Comparison of ENCODE assay signal across 29 cellular contexts in the genomic region with DNA sequence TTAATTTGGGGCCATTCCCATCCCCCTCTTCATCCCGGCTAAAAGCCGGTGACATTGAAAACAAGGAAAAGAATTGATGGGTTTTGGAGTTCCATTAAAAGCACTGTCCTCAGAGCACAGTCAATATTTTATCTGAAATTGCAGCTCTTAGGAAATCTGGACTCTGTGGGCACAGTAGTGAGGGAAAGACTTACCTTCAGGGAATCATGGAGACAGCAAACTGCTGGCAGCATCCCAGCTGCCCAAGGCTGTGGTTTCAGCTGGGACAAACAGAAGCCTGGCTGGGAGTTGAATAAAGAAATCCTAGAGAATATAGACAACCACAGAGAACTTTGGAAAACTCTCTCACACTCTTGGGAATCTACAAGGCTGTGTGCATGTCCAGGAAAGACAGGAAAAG.
"Had no signal": no experiment of that assay in that cellular context is flagged by ENCODE, and none has a peak within 500 bp of the region (broad histone marks: within the 10 kb centered on the region; RNA-seq: fewer than 3 reads in every experiment).

No MANE protein-coding gene starts in this region.

- ATAC-seq: activated CD4-positive, alpha-beta T cell treated with anti-CD3 and anti-CD28 coated beads for 36 hours; activated CD8-positive, alpha-beta memory T cell treated with anti-CD3 and anti-CD28 coated beads, Interleukin-2, amount 10 ng/mL, durations not matched to agents 7 days and 5 days; activated CD8-positive, alpha-beta T cell treated with anti-CD3 and anti-CD28 coated beads, Interleukin-2, amount 10 ng/mL, durations not matched to agents 7 days and 5 days; activated naive CD8-positive, alpha-beta T cell treated with anti-CD3 and anti-CD28 coated beads, Interleukin-2, amount 50 U/mL, for 24 hours; foreskin keratinocyte; gastrocnemius medialis; heart right ventricle had no signal

- DNase-seq: activated CD4-positive, alpha-beta memory T cell treated with anti-CD3 and anti-CD28 coated beads for 36 hours; activated CD4-positive, alpha-beta T cell treated with anti-CD3 and anti-CD28 coated beads for 36 hours; activated CD4-positive, CD25-positive, alpha-beta regulatory T cell; activated CD4-positive, CD25-positive, alpha-beta regulatory T cell treated with anti-CD3 and anti-CD28 coated beads, Interleukin-2, amount 50 U/mL, for 72 hours; activated CD8-positive, alpha-beta memory T cell treated with anti-CD3 and anti-CD28 coated beads, Interleukin-2, amount 10 ng/mL, durations not matched to agents 7 days and 5 days; activated CD8-positive, alpha-beta memory T cell treated with anti-CD3 and anti-CD28 coated beads, Interleukin-2, amount 50 U/mL, for 4 hours; activated CD8-positive, alpha-beta T cell treated with anti-CD3 and anti-CD28 coated beads, Interleukin-2, amount 10 ng/mL, durations not matched to agents 7 days and 5 days; activated effector memory CD4-positive, alpha-beta T cell treated with anti-CD3 and anti-CD28 coated beads, Interleukin-2, amount 50 U/mL, for 16 hours; activated naive CD4-positive, alpha-beta T cell treated with anti-CD3 and anti-CD28 coated beads for 36 hours; activated naive CD8-positive, alpha-beta T cell treated with anti-CD3 and anti-CD28 coated beads for 36 hours; activated naive CD8-positive, alpha-beta T cell treated with anti-CD3 and anti-CD28 coated beads, Interleukin-2, amount 50 U/mL, for 24 hours; activated T-cell treated with anti-CD3 and anti-CD28 coated beads, Interleukin-2, amount 50 U/mL, for 1 hour; activated T-cell treated with anti-CD3 and anti-CD28 coated beads, Interleukin-2, amount 50 U/mL, for 48 hours; adrenal gland; amygdala; aorta; brain microvascular endothelial cell; caudate nucleus; cortex of kidney; dermis blood vessel endothelial cell; effector CD4-positive, alpha-beta T cell; erythroblast; foreskin keratinocyte; gastrocnemius medialis; glutamatergic neuron; heart right ventricle; T-helper 2 cell had no signal

- H3K9me3 ChIP-seq: adrenal gland had no signal

- H3K27ac ChIP-seq: adrenal gland, brain microvascular endothelial cell, esophagus muscularis mucosa, foreskin keratinocyte, gastrocnemius medialis, heart right ventricle had no signal

- H3K4me3 ChIP-seq: adrenal gland, esophagus muscularis mucosa, gastrocnemius medialis, heart right ventricle had no signal

- H3K4me1 ChIP-seq: adrenal gland, esophagus muscularis mucosa, foreskin keratinocyte, gastrocnemius medialis, heart right ventricle had no signal

- H3K27me3 ChIP-seq: adrenal gland, brain microvascular endothelial cell, esophagus muscularis mucosa, foreskin keratinocyte, gastrocnemius medialis, heart right ventricle had no signal

- FAIRE-seq: colon had no signal

- H3K36me3 ChIP-seq: adrenal gland, brain microvascular endothelial cell, esophagus muscularis mucosa, gastrocnemius medialis, heart right ventricle had no signal
